7 cellular contexts compared by ENCODE assay signal in the genomic region with DNA sequence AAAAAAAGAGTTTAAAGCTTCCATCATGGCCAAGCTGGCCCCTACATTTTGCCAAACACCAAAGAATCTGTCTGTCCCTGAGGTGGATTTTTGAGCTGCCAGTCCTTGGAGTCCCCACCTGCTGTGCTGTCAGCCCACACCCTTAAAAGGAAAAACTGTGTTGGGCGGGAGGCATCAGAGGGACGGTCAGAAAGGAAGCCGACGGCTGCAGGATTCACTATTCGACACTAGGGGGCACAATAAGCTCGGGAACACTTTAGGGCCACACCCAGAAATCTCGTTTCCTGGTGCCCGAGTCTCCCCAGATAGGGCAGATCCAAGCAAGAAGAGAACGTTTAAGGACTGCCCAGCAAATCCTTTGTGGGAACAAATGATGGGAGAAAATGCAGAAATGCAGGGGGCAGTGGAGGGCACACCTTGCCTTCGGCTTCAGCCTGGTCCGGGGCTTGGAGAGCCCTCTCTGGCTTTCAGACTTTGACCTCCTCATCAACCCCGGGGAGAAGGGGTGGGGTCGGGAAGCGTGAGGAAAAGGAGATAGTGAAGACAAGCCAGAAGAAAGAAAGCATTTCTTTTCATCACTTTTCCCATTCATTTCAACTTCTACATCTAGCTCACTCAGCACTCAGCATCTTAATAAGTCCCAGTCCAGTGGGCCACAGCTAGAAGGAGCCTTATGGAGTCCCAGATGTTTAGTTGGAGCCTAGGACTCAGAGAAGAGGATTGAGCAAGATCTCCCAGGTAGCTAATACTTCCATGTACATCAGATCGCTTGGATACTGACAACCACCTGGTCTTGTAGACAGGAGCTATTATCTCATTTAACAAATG. TPM values are rescaled to one million over a fixed set of nuclear protein-coding genes. Genes with fewer than 3 reads are reported as not detected.
A peak's percentile ranks its signal among the peaks of the same experiment; 100 is the strongest.
DNase-seq lines count a peak whose midpoint lies in the region; ATAC-seq, FAIRE-seq and TF ChIP-seq lines count a peak whose summit lies in the region.

No MANE protein-coding gene starts in this region.

- H3K27me3 ChIP-seq in WERI-Rb-1 (ENCODE audit: insufficient read depth, low read depth, severe bottlenecking): no peaks in the 10 kb centered on the region
- H3K27me3 ChIP-seq in bronchial epithelial cell (ENCODE audit: control insufficient read depth, insufficient read depth, low read length): no peaks in the 10 kb centered on the region

- H3K27ac Mint-ChIP-seq in immature natural killer cell: no peak overlapping the region

- H3K9me3 Mint-ChIP-seq in immature natural killer cell: no peaks in the 10 kb centered on the region

- peak overlapping the region in 3 of 5 donors; percentile 14 to 50 (median 26) for H3K4me3 Mint-ChIP-seq in immature natural killer cell

- H3K27ac ChIP-seq in WERI-Rb-1: no peak overlapping the region

- H3K36me3 ChIP-seq in WERI-Rb-1 (no peaks in the 10 kb centered on the region), bronchial epithelial cell (ENCODE audit: control insufficient read depth, insufficient read depth, low read length) (no peaks in the 10 kb centered on the region)

- ATAC-seq in HG03135 (IDR thresholded peaks at IDR 0.05; ENCODE audit: unreplicated experiment): peak; percentile 74

- peak; percentile 70 for DNase-seq in GM18507 (ENCODE audit: extremely low spot score, insufficient read length, low read depth)
- DNase-seq in NCI-H2196 treated with DMSO at 0.1 percent for 48 hours (lab: John Stamatoyannopoulos, UW; ENCODE audit: unreplicated experiment): peak; percentile 91
- DNase-seq in WERI-Rb-1: peak; percentile 88
- peak; percentile 85 for DNase-seq in bronchial epithelial cell (ENCODE audit: low read depth)
- peak; percentile 64 to 72 (median 65) for DNase-seq in immature natural killer cell
- DNase-seq in smooth muscle cell of the brain vasculature (ENCODE audit: low read depth, low spot score): peak; percentile 92

- TF ChIP-seq CTCF in WERI-Rb-1 (IDR thresholded peaks at IDR 0.05; ENCODE audit: low read depth, low read length) (peak; percentile 80), bronchial epithelial cell (IDR thresholded peaks at IDR 0.05; ENCODE audit: insufficient read depth, low read length, severe bottlenecking) (peak; percentile 91)

- no peaks in the 10 kb centered on the region for H3K36me3 Mint-ChIP-seq in immature natural killer cell

- no peaks in the 10 kb centered on the region for H3K9me3 ChIP-seq in WERI-Rb-1 (ENCODE audit: severe bottlenecking)

- peaks cover 13 to 14% of the 10 kb centered on the region in 2 donors for H3K4me1 Mint-ChIP-seq in immature natural killer cell

- H3K4me3 ChIP-seq in WERI-Rb-1 (ENCODE audit: low read depth, low read length) (peak overlapping the region; percentile 63), bronchial epithelial cell (ENCODE audit: low read depth, low read length) (peak overlapping the region; percentile 33)

- peaks cover 2 to 25% (median 11%) of the 10 kb centered on the region in 3 donors for H3K27me3 Mint-ChIP-seq in immature natural killer cell (ENCODE audit: low read depth in 3 of 3)

- FAIRE-seq in GM18507 (lab: Jason Lieb, UNC): peak; percentile 90
- FAIRE-seq in bronchial epithelial cell (lab: Jason Lieb, UNC): no peak

RNA-seq across cellular contexts. Expression of gene CTTNBP2NL, which starts 5.0 kb away (rescaled TPM):
- 5.3 and 9.5 TPM in 2 replicates for total RNA-seq in bronchial epithelial cell
- under 1 TPM in 1 of 3 donors, not detected in 2; 0.03 TPM for polyA plus RNA-seq in immature natural killer cell
